Comparison of ENCODE assay signal across 34 cellular contexts in the genomic region with DNA sequence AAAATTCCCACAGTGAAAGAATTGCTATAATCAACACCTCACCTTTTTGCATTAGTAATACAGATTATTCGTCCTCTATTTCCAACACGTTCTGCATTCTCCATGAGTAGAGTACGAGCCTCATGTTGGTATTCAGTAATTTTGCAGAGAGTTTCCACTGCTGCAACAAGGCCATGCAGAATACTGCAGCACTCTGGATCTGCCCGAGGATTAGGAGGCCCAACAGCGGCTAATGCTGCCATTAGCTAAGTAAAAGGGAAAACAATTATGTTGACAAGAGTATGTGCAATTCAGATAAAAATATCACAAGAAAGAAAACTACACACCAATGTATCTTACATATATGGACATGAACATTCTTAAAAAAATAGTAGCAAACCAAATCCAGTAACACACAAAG.
"Had no signal": no experiment of that assay in that cellular context is flagged by ENCODE, and none has a peak within 500 bp of the region (broad histone marks: within the 10 kb centered on the region; RNA-seq: fewer than 3 reads in every experiment).

No MANE protein-coding gene starts in this region.

- H3K9me3 ChIP-seq: adrenal gland, body of pancreas, esophagus squamous epithelium, gastroesophageal sphincter, heart right ventricle had no signal

- H3K4me1 ChIP-seq: body of pancreas, esophagus squamous epithelium, gastroesophageal sphincter, heart right ventricle had no signal

- H3K4me3 Mint-ChIP-seq: activated CD4-positive, alpha-beta memory T cell treated with anti-CD3 and anti-CD28 coated beads for 36 hours; activated CD4-positive, alpha-beta T cell treated with anti-CD3 and anti-CD28 coated beads for 36 hours; activated CD4-positive, alpha-beta T cell treated with anti-CD3 and anti-CD28 coated beads, Interleukin-2, amount 10 ng/mL, durations not matched to agents 24 days and 14 days; activated CD8-positive, alpha-beta memory T cell treated with anti-CD3 and anti-CD28 coated beads, Interleukin-2, amount 10 ng/mL, durations not matched to agents 7 days and 5 days; activated CD8-positive, alpha-beta T cell treated with anti-CD3 and anti-CD28 coated beads, Interleukin-2, amount 10 ng/mL, durations not matched to agents 7 days and 5 days; activated naive CD4-positive, alpha-beta T cell treated with anti-CD3 and anti-CD28 coated beads for 36 hours; activated naive CD4-positive, alpha-beta T cell treated with anti-CD3 and anti-CD28 coated beads, Interleukin-2, amount 50 U/mL, for 24 hours; activated naive CD8-positive, alpha-beta T cell treated with anti-CD3 and anti-CD28 coated beads for 36 hours; activated naive CD8-positive, alpha-beta T cell treated with anti-CD3 and anti-CD28 coated beads, Interleukin-2, amount 50 U/mL, for 24 hours; activated T-helper 1 cell treated with anti-CD3 and anti-CD28 coated beads, Interleukin-12 subunit alpha, Interleukin-12 subunit beta, Interleukin-2, Interleukin-4 antibody, amounts not matched to agents 30 ng/mL and 10 ng/mL and 1 ng/mL, durations not matched to agents 14 hours and 24 hours and 36 hours; effector memory CD8-positive, alpha-beta T cell; T-helper 17 cell; T-helper 2 cell treated with Interferon-gamma antibody and Interleukin-4, amounts not matched to agents 5 μg/mL and 100 μg/mL, for 36 hours had no signal

- ATAC-seq: activated CD4-positive, alpha-beta T cell treated with anti-CD3 and anti-CD28 coated beads for 36 hours; activated CD8-positive, alpha-beta memory T cell treated with anti-CD3 and anti-CD28 coated beads, Interleukin-2, amount 10 ng/mL, durations not matched to agents 7 days and 5 days; activated CD8-positive, alpha-beta T cell treated with anti-CD3 and anti-CD28 coated beads, Interleukin-2, amount 10 ng/mL, durations not matched to agents 7 days and 5 days; activated naive CD8-positive, alpha-beta T cell treated with anti-CD3 and anti-CD28 coated beads, Interleukin-2, amount 50 U/mL, for 24 hours; body of pancreas; effector memory CD8-positive, alpha-beta T cell; gastroesophageal sphincter; heart right ventricle; T-helper 17 cell had no signal

- H3K4me3 ChIP-seq: adrenal gland, body of pancreas, esophagus squamous epithelium, gastroesophageal sphincter, heart right ventricle had no signal

- H3K27me3 ChIP-seq: adrenal gland, body of pancreas, esophagus squamous epithelium, gastroesophageal sphincter, heart right ventricle had no signal

- DNase-seq: activated CD4-positive, alpha-beta memory T cell treated with anti-CD3 and anti-CD28 coated beads for 36 hours; activated CD4-positive, alpha-beta T cell treated with anti-CD3 and anti-CD28 coated beads for 36 hours; activated CD4-positive, alpha-beta T cell treated with anti-CD3 and anti-CD28 coated beads, Interleukin-2, amount 10 ng/mL, durations not matched to agents 24 days and 14 days; activated CD4-positive, CD25-positive, alpha-beta regulatory T cell; activated CD4-positive, CD25-positive, alpha-beta regulatory T cell treated with anti-CD3 and anti-CD28 coated beads, Interleukin-2, amount 50 U/mL, for 72 hours; activated CD8-positive, alpha-beta memory T cell treated with anti-CD3 and anti-CD28 coated beads, Interleukin-2, amount 10 ng/mL, durations not matched to agents 7 days and 5 days; activated CD8-positive, alpha-beta memory T cell treated with anti-CD3 and anti-CD28 coated beads, Interleukin-2, amount 50 U/mL, for 4 hours; activated CD8-positive, alpha-beta T cell treated with anti-CD3 and anti-CD28 coated beads, Interleukin-2, amount 10 ng/mL, durations not matched to agents 7 days and 5 days; activated effector memory CD4-positive, alpha-beta T cell treated with anti-CD3 and anti-CD28 coated beads, Interleukin-2, amount 50 U/mL, for 16 hours; activated naive CD4-positive, alpha-beta T cell treated with anti-CD3 and anti-CD28 coated beads for 36 hours; activated naive CD8-positive, alpha-beta T cell treated with anti-CD3 and anti-CD28 coated beads for 36 hours; activated naive CD8-positive, alpha-beta T cell treated with anti-CD3 and anti-CD28 coated beads, Interleukin-2, amount 50 U/mL, for 24 hours; activated T-cell treated with anti-CD3 and anti-CD28 coated beads, Interleukin-2, amount 50 U/mL, for 1 hour; activated T-cell treated with anti-CD3 and anti-CD28 coated beads, Interleukin-2, amount 50 U/mL, for 48 hours; adrenal gland; amygdala; aorta; body of pancreas; caudate nucleus; cortex of kidney; dermis blood vessel endothelial cell; effector CD4-positive, alpha-beta T cell; effector memory CD8-positive, alpha-beta T cell; esophagus squamous epithelium; foreskin melanocyte; heart right ventricle; T-helper 17 cell; T1000 had no signal

- H3K27me3 Mint-ChIP-seq: activated CD4-positive, alpha-beta memory T cell treated with anti-CD3 and anti-CD28 coated beads for 36 hours; activated CD4-positive, alpha-beta T cell treated with anti-CD3 and anti-CD28 coated beads for 36 hours; activated CD4-positive, alpha-beta T cell treated with anti-CD3 and anti-CD28 coated beads, Interleukin-2, amount 10 ng/mL, durations not matched to agents 24 days and 14 days; activated CD8-positive, alpha-beta memory T cell treated with anti-CD3 and anti-CD28 coated beads, Interleukin-2, amount 10 ng/mL, durations not matched to agents 7 days and 5 days; activated naive CD4-positive, alpha-beta T cell treated with anti-CD3 and anti-CD28 coated beads, Interleukin-2, amount 50 U/mL, for 24 hours; activated naive CD8-positive, alpha-beta T cell treated with anti-CD3 and anti-CD28 coated beads for 36 hours; activated naive CD8-positive, alpha-beta T cell treated with anti-CD3 and anti-CD28 coated beads, Interleukin-2, amount 50 U/mL, for 24 hours; effector memory CD8-positive, alpha-beta T cell; T-helper 17 cell had no signal

- H3K9me3 Mint-ChIP-seq: activated CD4-positive, alpha-beta memory T cell treated with anti-CD3 and anti-CD28 coated beads for 36 hours; activated CD4-positive, alpha-beta T cell treated with anti-CD3 and anti-CD28 coated beads, Interleukin-2, amount 10 ng/mL, durations not matched to agents 24 days and 14 days; activated naive CD4-positive, alpha-beta T cell treated with anti-CD3 and anti-CD28 coated beads for 36 hours; activated naive CD4-positive, alpha-beta T cell treated with anti-CD3 and anti-CD28 coated beads, Interleukin-2, amount 50 U/mL, for 24 hours; activated naive CD8-positive, alpha-beta T cell treated with anti-CD3 and anti-CD28 coated beads for 36 hours; activated naive CD8-positive, alpha-beta T cell treated with anti-CD3 and anti-CD28 coated beads, Interleukin-2, amount 50 U/mL, for 24 hours; activated T-helper 1 cell treated with anti-CD3 and anti-CD28 coated beads, Interleukin-12 subunit alpha, Interleukin-12 subunit beta, Interleukin-2, Interleukin-4 antibody, amounts not matched to agents 30 ng/mL and 10 ng/mL and 1 ng/mL, durations not matched to agents 14 hours and 24 hours and 36 hours; activated T-helper 2 cell treated with anti-CD3 and anti-CD28 coated beads, Interferon-gamma antibody, Interleukin-2, Interleukin-4, amounts not matched to agents 10 μg/mL and 5 μg/mL and 100 μg/mL, durations not matched to agents 14 hours and 24 hours and 36 hours; effector memory CD8-positive, alpha-beta T cell; T-helper 2 cell treated with Interferon-gamma antibody and Interleukin-4, amounts not matched to agents 5 μg/mL and 100 μg/mL, for 36 hours had no signal

- H3K27ac Mint-ChIP-seq: activated CD4-positive, alpha-beta memory T cell treated with anti-CD3 and anti-CD28 coated beads for 36 hours; activated CD4-positive, alpha-beta T cell treated with anti-CD3 and anti-CD28 coated beads for 36 hours; activated CD4-positive, alpha-beta T cell treated with anti-CD3 and anti-CD28 coated beads, Interleukin-2, amount 10 ng/mL, durations not matched to agents 24 days and 14 days; activated CD8-positive, alpha-beta memory T cell treated with anti-CD3 and anti-CD28 coated beads, Interleukin-2, amount 10 ng/mL, durations not matched to agents 7 days and 5 days; activated CD8-positive, alpha-beta T cell treated with anti-CD3 and anti-CD28 coated beads, Interleukin-2, amount 10 ng/mL, durations not matched to agents 7 days and 5 days; activated naive CD4-positive, alpha-beta T cell treated with anti-CD3 and anti-CD28 coated beads for 36 hours; activated naive CD4-positive, alpha-beta T cell treated with anti-CD3 and anti-CD28 coated beads, Interleukin-2, amount 50 U/mL, for 24 hours; activated naive CD8-positive, alpha-beta T cell treated with anti-CD3 and anti-CD28 coated beads for 36 hours; activated naive CD8-positive, alpha-beta T cell treated with anti-CD3 and anti-CD28 coated beads, Interleukin-2, amount 50 U/mL, for 24 hours; activated T-helper 1 cell treated with anti-CD3 and anti-CD28 coated beads, Interleukin-12 subunit alpha, Interleukin-12 subunit beta, Interleukin-2, Interleukin-4 antibody, amounts not matched to agents 30 ng/mL and 10 ng/mL and 1 ng/mL, durations not matched to agents 14 hours and 24 hours and 36 hours; activated T-helper 2 cell treated with anti-CD3 and anti-CD28 coated beads, Interferon-gamma antibody, Interleukin-2, Interleukin-4, amounts not matched to agents 10 μg/mL and 5 μg/mL and 100 μg/mL, durations not matched to agents 14 hours and 24 hours and 36 hours; T-helper 17 cell had no signal

- H3K27ac ChIP-seq: adrenal gland, body of pancreas, epithelial cell of prostate, esophagus squamous epithelium, gastroesophageal sphincter, heart right ventricle had no signal
